ENCODE assay signal across 21 cellular contexts in genomic region chr22:25478573-25478972, GRCh38.
DNase-seq lines count a peak whose midpoint lies in the region; ATAC-seq and TF ChIP-seq lines count a peak whose summit lies in the region.
"Had no signal": no experiment of that assay in that cellular context is flagged by ENCODE, and none has a peak within 500 bp of the region (broad histone marks: within the 10 kb centered on the region; RNA-seq: fewer than 3 reads in every experiment).

No MANE protein-coding gene starts in this region.

- H3K9me3 Mint-ChIP-seq in endothelial cell (ENCODE audit: unreplicated experiment), result no peaks in the 10 kb centered on the region
- no peaks in the 10 kb centered on the region for H3K9me3 Mint-ChIP-seq in natural killer cell treated with Interleukin-12 subunit alpha and Interleukin-12 subunit beta and Interleukin-15 and Interleukin-18, amount 100 ng/mL, for 72 hours
- H3K9me3 Mint-ChIP-seq: CD8-positive, alpha-beta memory T cell had no signal

- peaks cover 6 to 39% (median 14%) of the 10 kb centered on the region in 11 experiments; a peak in 12 of 22 replicates for H3K36me3 ChIP-seq in BLaER1 treated with 17β-estradiol and CSF1 and Interleukin-3, amounts not matched to agents 10 nM and 100 nM
- no peaks in the 10 kb centered on the region for H3K36me3 ChIP-seq in prostate gland
- H3K36me3 ChIP-seq: SJCRH30 had no signal

- no peak for TF ChIP-seq POLR2A in prostate gland (IDR thresholded peaks at IDR 0.05)

- H3K4me1 ChIP-seq in BLaER1 treated with 17β-estradiol and CSF1 and Interleukin-3, amounts not matched to agents 10 nM and 100 nM, result peaks cover 12 to 69% (median 51%) of the 10 kb centered on the region in 10 experiments
- peaks cover 10% of the 10 kb centered on the region for H3K4me1 ChIP-seq in prostate gland (replicated peaks)

- 55% methylated on average over 2 of the region's 2 CpGs for WGBS in prostate gland

- no peak overlapping the region for H3K4me3 ChIP-seq in BLaER1 treated with 17β-estradiol and CSF1 and Interleukin-3, amounts not matched to agents 10 nM and 100 nM
- no peak overlapping the region for H3K4me3 ChIP-seq in prostate gland
- H3K4me3 ChIP-seq: SJCRH30 had no signal

- DNase-seq in NCI-H446 treated with DMSO at 0.1 percent for 48 hours (lab: John Stamatoyannopoulos, UW) (peak; percentile 75), endothelial cell (ENCODE audit: low spot score) (no peak), prostate gland (ENCODE audit: low spot score) (peak; percentile 62), GDM1 (lab: John Stamatoyannopoulos, UW) (no peak), mucosa of gallbladder (ENCODE audit: low spot score) (no peak)
- DNase-seq in natural killer cell treated with Interleukin-12 subunit alpha and Interleukin-12 subunit beta and Interleukin-15 and Interleukin-18, amount 100 ng/mL, for 72 hours (ENCODE audit: low spot score), result no peak
- DNase-seq: AML-193; CD8-positive, alpha-beta memory T cell; DMS153; EL; HCEC 1CT; Karpas-422; NCI-H1105 treated with DMSO at 0.1 percent for 48 hours; NCI-H187; NCI-H2171; NCI-H524; NK-92 treated with Interleukin-12 subunit alpha and Interleukin-12 subunit beta, amount 100 ng/mL, for 24 hours; SJCRH30 had no signal

- H3K36me3 Mint-ChIP-seq in endothelial cell (ENCODE audit: low read depth, unreplicated experiment), result peaks cover 42% of the 10 kb centered on the region
- no peaks in the 10 kb centered on the region for H3K36me3 Mint-ChIP-seq in natural killer cell treated with Interleukin-12 subunit alpha and Interleukin-12 subunit beta and Interleukin-15 and Interleukin-18, amount 100 ng/mL, for 72 hours

- no peak overlapping the region for H3K27ac Mint-ChIP-seq in endothelial cell (ENCODE audit: unreplicated experiment)
- H3K27ac Mint-ChIP-seq in natural killer cell treated with Interleukin-12 subunit alpha and Interleukin-12 subunit beta and Interleukin-15 and Interleukin-18, amount 100 ng/mL, for 72 hours, result no peak overlapping the region
- H3K27ac Mint-ChIP-seq: CD8-positive, alpha-beta memory T cell had no signal

- H3K9ac ChIP-seq in BLaER1 treated with 17β-estradiol and CSF1 and Interleukin-3, amounts not matched to agents 10 nM and 100 nM, result peak overlapping the region in 1 of 11 experiments; percentile 2; a peak in 1 of 22 replicates

- TF ChIP-seq CTCF in endothelial cell (IDR thresholded peaks at IDR 0.05; ENCODE audit: unreplicated experiment) (no peak), prostate gland (IDR thresholded peaks at IDR 0.05) (no peak)

- no peak for ATAC-seq in GM18520 (IDR thresholded peaks at IDR 0.05; ENCODE audit: unreplicated experiment)
- ATAC-seq in natural killer cell treated with Interleukin-12 subunit alpha and Interleukin-12 subunit beta and Interleukin-15 and Interleukin-18, amount 100 ng/mL, for 72 hours, result no peak

- H3K9me3 ChIP-seq in BLaER1 treated with 17β-estradiol and CSF1 and Interleukin-3, amounts not matched to agents 10 nM and 100 nM (replicated peaks in 1 of 11), result peaks cover 13 to 27% (median 22%) of the 10 kb centered on the region in 11 experiments; a peak in 21 of 22 replicates
- no peaks in the 10 kb centered on the region for H3K9me3 ChIP-seq in prostate gland

- H3K4me1 Mint-ChIP-seq in endothelial cell (ENCODE audit: unreplicated experiment), result no peaks in the 10 kb centered on the region
- peaks cover 0 to 7% of the 10 kb centered on the region in 2 donors for H3K4me1 Mint-ChIP-seq in natural killer cell treated with Interleukin-12 subunit alpha and Interleukin-12 subunit beta and Interleukin-15 and Interleukin-18, amount 100 ng/mL, for 72 hours (ENCODE audit: low read depth in 2 of 2)
- H3K4me1 Mint-ChIP-seq: CD8-positive, alpha-beta memory T cell had no signal

- peak overlapping the region; percentile 6 for H3K4me3 Mint-ChIP-seq in endothelial cell (ENCODE audit: unreplicated experiment)
- no peak overlapping the region for H3K4me3 Mint-ChIP-seq in natural killer cell treated with Interleukin-12 subunit alpha and Interleukin-12 subunit beta and Interleukin-15 and Interleukin-18, amount 100 ng/mL, for 72 hours
- H3K4me3 Mint-ChIP-seq: CD8-positive, alpha-beta memory T cell had no signal

- H3K27me3 Mint-ChIP-seq in endothelial cell (ENCODE audit: unreplicated experiment), result peaks cover 3% of the 10 kb centered on the region
- peaks cover 0 to 5% of the 10 kb centered on the region in 2 donors for H3K27me3 Mint-ChIP-seq in natural killer cell treated with Interleukin-12 subunit alpha and Interleukin-12 subunit beta and Interleukin-15 and Interleukin-18, amount 100 ng/mL, for 72 hours
- H3K27me3 Mint-ChIP-seq: CD8-positive, alpha-beta memory T cell had no signal

- H3K27ac ChIP-seq in BLaER1 treated with 17β-estradiol and CSF1 and Interleukin-3, amounts not matched to agents 10 nM and 100 nM, result no peak overlapping the region
- peak overlapping the region in 1 of 2 donors; percentile 33 for H3K27ac ChIP-seq in prostate gland
- H3K27ac ChIP-seq: RWPE1, SJCRH30 had no signal

- no peaks in the 10 kb centered on the region; a peak in 1 of 22 replicates for H4K20me1 ChIP-seq in BLaER1 treated with 17β-estradiol and CSF1 and Interleukin-3, amounts not matched to agents 10 nM and 100 nM

- H3K4me2 ChIP-seq in BLaER1 treated with 17β-estradiol and CSF1 and Interleukin-3, amounts not matched to agents 10 nM and 100 nM, result peak overlapping the region in 6 of 11 experiments; percentile 17 to 58 (median 46); a peak in 11 of 22 replicates

- intact Hi-C loops in prostate gland (cut with DNase I), result no loop called here

- no peaks in the 10 kb centered on the region for H3K27me3 ChIP-seq in BLaER1 treated with 17β-estradiol and CSF1 and Interleukin-3, amounts not matched to agents 10 nM and 100 nM
- H3K27me3 ChIP-seq in prostate gland (replicated peaks; ENCODE audit: insufficient read depth), result no peaks in the 10 kb centered on the region
- H3K27me3 ChIP-seq: SJCRH30 had no signal

Comparison
In these comparisons a context has a peak if more than half of its experiments do, and no peak if none do; other contexts are left out.
1. DNase-seq: peak in NCI-H446 treated with DMSO at 0.1 percent for 48 hours (single experiment) and prostate gland (single experiment); none in endothelial cell (single experiment), GDM1 (single experiment), natural killer cell treated with Interleukin-12 subunit alpha and Interleukin-12 subunit beta and Interleukin-15 and Interleukin-18, amount 100 ng/mL, for 72 hours (single experiment) and mucosa of gallbladder (single experiment).